19 cellular contexts compared by ENCODE assay signal in genomic region chr10:68950598-68950997, GRCh38. TPM values are rescaled to one million over a fixed set of nuclear protein-coding genes. Genes with fewer than 3 reads are reported as not detected.
A peak's percentile ranks its signal among the peaks of the same experiment; 100 is the strongest.
DNase-seq lines count a peak whose midpoint lies in the region; ATAC-seq, FAIRE-seq and TF ChIP-seq lines count a peak whose summit lies in the region.
"Had no signal": no experiment of that assay in that cellular context is flagged by ENCODE, and none has a peak within 500 bp of the region (broad histone marks: within the 10 kb centered on the region; RNA-seq: fewer than 3 reads in every experiment).

No MANE protein-coding gene starts in this region.

- H3K79me2 ChIP-seq in HepG2 (ENCODE audit: insufficient read depth, low read length) (peaks cover 6% of the 10 kb centered on the region), trophoblast cell (ENCODE audit: control insufficient read depth, insufficient read depth, low read length, poor library complexity) (no peaks in the 10 kb centered on the region)

- no peak for DNase-seq in HepG2 (ENCODE audit: low spot score)
- no peak for DNase-seq in right lobe of liver
- DNase-seq in trophoblast cell: no peak
- DNase-seq: AML-193; Caco-2; Calu3; CD4-positive, alpha-beta T cell; CD8-positive, alpha-beta T cell; DMS79 treated with DMSO at 0.1 percent for 48 hours; GF-D8 had no signal

- no TSS peak for BruUV-seq in HepG2 (replicated peaks; lab: Mats Ljungman, UMichigan)

- H3K4me2 ChIP-seq in HepG2 (ENCODE audit: low read depth, low read length) (no peak overlapping the region), trophoblast cell (ENCODE audit: low read length) (no peak overlapping the region)
- H3K4me2 ChIP-seq: A549; BLaER1 treated with 17β-estradiol and CSF1 and Interleukin-3, amounts not matched to agents 10 nM and 100 nM had no signal

- CTCF ChIA-PET in HepG2 (lab: Yijun Ruan, JAX; ENCODE audit: low intra/inter-chr PET ratio, low total read pairs): no interaction called here

- H4K20me1 ChIP-seq in HepG2 (ENCODE audit: insufficient read depth, low read length): no peaks in the 10 kb centered on the region
- H4K20me1 ChIP-seq: BLaER1 treated with 17β-estradiol and CSF1 and Interleukin-3, amounts not matched to agents 10 nM and 100 nM had no signal

- no peak overlapping the region for H2BK5ac ChIP-seq in trophoblast cell (ENCODE audit: low read depth, low read length, poor library complexity)

- POLR2A ChIA-PET in HepG2 (lab: Yijun Ruan, JAX): no interaction called here

- H3K27me3 ChIP-seq in HepG2 (ENCODE audit: control insufficient read depth in 1 of 2, insufficient read depth in 2 of 2, low read length in 2 of 2) (no peaks in the 10 kb centered on the region; a peak in 1 of 5 replicates), right lobe of liver (no peaks in the 10 kb centered on the region), trophoblast cell (ENCODE audit: insufficient read depth, low read length) (no peaks in the 10 kb centered on the region)
- H3K27me3 ChIP-seq: BLaER1 treated with 17β-estradiol and CSF1 and Interleukin-3, amounts not matched to agents 10 nM and 100 nM had no signal

- no peak overlapping the region for H4K91ac ChIP-seq in trophoblast cell (ENCODE audit: low read depth, low read length)

- H3K4me1 ChIP-seq in HepG2 (ENCODE audit: insufficient read depth, low read length) (peaks cover 6% of the 10 kb centered on the region), right lobe of liver (peaks cover 0 to 9% (median 4%) of the 10 kb centered on the region in 4 donors), trophoblast cell (ENCODE audit: control insufficient read depth in 1 of 2, insufficient read depth in 2 of 2, low read length in 2 of 2) (no peaks in the 10 kb centered on the region)
- H3K4me1 ChIP-seq: Caco-2 had no signal

- no peak overlapping the region for H3K4me3 ChIP-seq in HepG2 (replicated peaks in 1 of 3; ENCODE audit: insufficient read depth in 1 of 3, low read depth in 2 of 3, low read length in 3 of 3)
- H3K4me3 ChIP-seq in right lobe of liver: no peak overlapping the region
- no peak overlapping the region for H3K4me3 ChIP-seq in trophoblast cell (ENCODE audit: low read depth, low read length)
- H3K4me3 ChIP-seq: A549; BLaER1 treated with 17β-estradiol and CSF1 and Interleukin-3, amounts not matched to agents 10 nM and 100 nM had no signal

- peak overlapping the region; percentile 11 for H3K23ac ChIP-seq in trophoblast cell (ENCODE audit: low read length)

- H4K8ac ChIP-seq in trophoblast cell (ENCODE audit: low read depth, low read length): no peak overlapping the region

- no peaks in the 10 kb centered on the region for H3K9me3 ChIP-seq in HepG2 (ENCODE audit: low read length)
- H3K9me3 ChIP-seq in right lobe of liver: no peaks in the 10 kb centered on the region
- H3K9me3 ChIP-seq in trophoblast cell (ENCODE audit: insufficient read depth, low read depth, low read length): no peaks in the 10 kb centered on the region
- H3K9me3 ChIP-seq: A549; BLaER1 treated with 17β-estradiol and CSF1 and Interleukin-3, amounts not matched to agents 10 nM and 100 nM; Caco-2 had no signal

- TF ChIP-seq EP300 in HepG2 (IDR thresholded peaks at IDR 0.05; ENCODE audit: low read depth in 2 of 2, low read length in 2 of 2) (no peak), HepG2 (CRISPR knock-in tag; IDR thresholded peaks at IDR 0.05; ENCODE audit: borderline replicate concordance) (no peak)

- H3K9ac ChIP-seq in HepG2 (ENCODE audit: insufficient read depth, low read depth, low read length) (no peak overlapping the region), trophoblast cell (ENCODE audit: low read length) (no peak overlapping the region)
- H3K9ac ChIP-seq: BLaER1 treated with 17β-estradiol and CSF1 and Interleukin-3, amounts not matched to agents 10 nM and 100 nM had no signal

- intact Hi-C loops in HepG2 (cut with micrococcal nuclease; ENCODE audit: unreplicated experiment) (no loop called here), right lobe of liver (cut with DNase I) (no loop called here)

- H3K18ac ChIP-seq in trophoblast cell (ENCODE audit: low read length): no peak overlapping the region

- H3K4ac ChIP-seq in trophoblast cell (ENCODE audit: low read depth, low read length): no peak overlapping the region

- TF ChIP-seq POLR2A in HepG2 (IDR thresholded peaks at IDR 0.05; ENCODE audit: insufficient read depth in 1 of 2, low read depth in 2 of 2, low read length in 2 of 2) (no peak), right lobe of liver (IDR thresholded peaks at IDR 0.05) (no peak)

- TF ChIP-seq CTCF in HepG2 (CRISPR knock-in tag; IDR thresholded peaks at IDR 0.05) (no peak), right lobe of liver (IDR thresholded peaks at IDR 0.05) (no peak)

- no peak overlapping the region for H2AK5ac ChIP-seq in trophoblast cell (ENCODE audit: low read length)

- TF ChIP-seq RAD21 in HepG2 (CRISPR knock-in tag; IDR thresholded peaks at IDR 0.05): no peak

- H4K12ac ChIP-seq in trophoblast cell (ENCODE audit: low read depth, low read length): no peak overlapping the region

- H2BK120ac ChIP-seq in trophoblast cell (ENCODE audit: insufficient read depth, low read length, poor library complexity): no peak overlapping the region

- ATAC-seq in HepG2 (no peak), right lobe of liver (no peak), GM18519 (IDR thresholded peaks at IDR 0.05; ENCODE audit: low FRiP score, unreplicated experiment) (no peak), esophagus mucosa (no peak)
- ATAC-seq: A549; CD8-positive, alpha-beta T cell had no signal

- no peak overlapping the region for H2AFZ ChIP-seq in HepG2 (ENCODE audit: low read length)
- no peak overlapping the region for H2AFZ ChIP-seq in trophoblast cell (ENCODE audit: insufficient read depth, low read length, poor library complexity)

- H3K79me1 ChIP-seq in trophoblast cell (ENCODE audit: low read length): no peaks in the 10 kb centered on the region

- peaks cover 5 to 18% of the 10 kb centered on the region in 2 experiments for H3K36me3 ChIP-seq in HepG2 (replicated peaks in 1 of 2; ENCODE audit: control insufficient read depth in 1 of 2, insufficient read depth in 2 of 2, low read length in 2 of 2)
- peaks cover 0 to 31% (median 11%) of the 10 kb centered on the region in 4 donors for H3K36me3 ChIP-seq in right lobe of liver
- H3K36me3 ChIP-seq in trophoblast cell (ENCODE audit: control insufficient read depth in 1 of 2, insufficient read depth in 2 of 2, low read length in 2 of 2): peaks cover 16 to 20% of the 10 kb centered on the region in 2 experiments

- FAIRE-seq in HepG2 (lab: Jason Lieb, UNC): no peak
- FAIRE-seq: A549, D721Med, G401.6, GM12891 had no signal

- WGBS in HepG2 (ENCODE audit: low lambda C conversion rate): 95% methylated on average over 3 of the region's 3 CpGs
- WGBS in right lobe of liver (ENCODE audit: insufficient coverage, low coverage, low lambda C conversion rate, missing lambda C conversion rate): 94% methylated on average over 2 of the region's 3 CpGs
- WGBS in trophoblast cell (ENCODE audit: extremely low coverage, insufficient coverage, insufficient read length): no CpG with 5 or more reads among the region's 3 CpGs

- no peak overlapping the region for H3K14ac ChIP-seq in trophoblast cell (ENCODE audit: low read length)

- no peak overlapping the region for H2BK12ac ChIP-seq in trophoblast cell (ENCODE audit: low read length)

- in situ Hi-C loops in HepG2 (cut with HindIII; ENCODE audit: extremely low pct_ligation_motif_present, low pct_unique_long_range_greater_than_20kb): no loop called here

- H3K27ac ChIP-seq in HepG2 (ENCODE audit: extremely low read length, insufficient read depth, low read length): no peak overlapping the region
- H3K27ac ChIP-seq in right lobe of liver: no peak overlapping the region
- H3K27ac ChIP-seq in trophoblast cell (ENCODE audit: low read depth, low read length): no peak overlapping the region
- H3K27ac ChIP-seq: 22Rv1; A549; BLaER1 treated with 17β-estradiol and CSF1 and Interleukin-3, amounts not matched to agents 10 nM and 100 nM; C4-2B had no signal

RNA-seq across cellular contexts. Expression of gene DDX21, which starts 5.4 kb away (rescaled TPM):
- total RNA-seq in HepG2 (2016; rRNA removed; fragmentation: Illumina TruSeq; extraction: Trizol) (147 and 243 TPM in 2 replicates), right lobe of liver (10 to 100 TPM; 12.7 to 43.1 (median 29.1) TPM), esophagus mucosa (67.2 TPM)
- 18.5 and 21.4 TPM in 2 replicates for total RNA-seq in HepG2 (2016; cell fraction: cytosol; rRNA removed; fragmentation: Illumina TruSeq; extraction: Trizol; ENCODE audit: low read depth)
- total RNA-seq in HepG2 (2016; cell fraction: insoluble cytoplasmic fraction; rRNA removed; fragmentation: Illumina TruSeq; extraction: Trizol): 150 and 235 TPM in 2 replicates
- total RNA-seq in HepG2 (2016; cell fraction: membrane; rRNA removed; fragmentation: Illumina TruSeq; extraction: Trizol): 41.7 and 49.4 TPM in 2 replicates
- total RNA-seq in HepG2 (2016; cell fraction: nucleus; rRNA removed; fragmentation: Illumina TruSeq; extraction: Trizol): 84.4 and 87.8 TPM in 2 replicates
- 44.6 and 52.5 TPM in 2 replicates for polyA plus RNA-seq in HepG2 (2011; rRNA removed)
- 26.0 and 44.8 TPM in 2 replicates for polyA plus RNA-seq in HepG2 (2011; cell fraction: cytosol; rRNA removed)
- polyA plus RNA-seq in HepG2 (2011; cell fraction: nucleus; rRNA removed): 12.2 and 19.6 TPM in 2 replicates
- polyA plus RNA-seq in HepG2 (2012): 81.8 and 92.3 TPM in 2 replicates
- polyA plus RNA-seq in HepG2 (2016; cell fraction: cytosol; fragmentation: Illumina TruSeq; extraction: Trizol; ENCODE audit: low read depth): 3.2 and 3.7 TPM in 2 replicates
- polyA plus RNA-seq in HepG2 (2016; cell fraction: insoluble cytoplasmic fraction; fragmentation: Illumina TruSeq; extraction: Trizol; ENCODE audit: low read depth): 164 and 173 TPM in 2 replicates
- polyA plus RNA-seq in HepG2 (2016; cell fraction: membrane; fragmentation: Illumina TruSeq; extraction: Trizol; ENCODE audit: low read depth): 12.7 and 16.7 TPM in 2 replicates
- polyA plus RNA-seq in HepG2 (2016; cell fraction: nucleus; fragmentation: Illumina TruSeq; extraction: Trizol; ENCODE audit: insufficient read depth, low read depth): 79.6 and 82.3 TPM in 2 replicates
- polyA minus RNA-seq in HepG2 (2011; rRNA and poly(A)+ RNA removed; ENCODE audit: low replicate concordance): 27.9 and 56.7 TPM in 2 replicates
- 59.1 and 64.1 TPM in 2 replicates for polyA minus RNA-seq in HepG2 (2011; cell fraction: cytosol; rRNA and poly(A)+ RNA removed)
- polyA minus RNA-seq in HepG2 (2011; cell fraction: nucleus; rRNA and poly(A)+ RNA removed): 33.7 and 45.9 TPM in 2 replicates
- 117 and 122 TPM in 2 replicates for polyA plus RNA-seq in trophoblast cell (2013)

RNA-seq across cellular contexts. Expression of gene KIFBP, which starts 38.0 kb away (rescaled TPM):
- 21.9 and 29.9 TPM in 2 replicates for total RNA-seq in HepG2 (2016; rRNA removed; fragmentation: Illumina TruSeq; extraction: Trizol)
- total RNA-seq in HepG2 (2016; cell fraction: cytosol; rRNA removed; fragmentation: Illumina TruSeq; extraction: Trizol; ENCODE audit: low read depth): 2.1 and 3.2 TPM in 2 replicates
- total RNA-seq in HepG2 (2016; cell fraction: insoluble cytoplasmic fraction; rRNA removed; fragmentation: Illumina TruSeq; extraction: Trizol): 22.5 and 30.2 TPM in 2 replicates
- 5.7 and 6.6 TPM in 2 replicates for total RNA-seq in HepG2 (2016; cell fraction: membrane; rRNA removed; fragmentation: Illumina TruSeq; extraction: Trizol)
- 14.0 and 14.4 TPM in 2 replicates for total RNA-seq in HepG2 (2016; cell fraction: nucleus; rRNA removed; fragmentation: Illumina TruSeq; extraction: Trizol)
- 10.3 and 13.0 TPM in 2 replicates for polyA plus RNA-seq in HepG2 (2011; rRNA removed)
- polyA plus RNA-seq in HepG2 (2011; cell fraction: cytosol; rRNA removed): 6.1 and 10.0 TPM in 2 replicates
- 8.3 and 8.5 TPM in 2 replicates for polyA plus RNA-seq in HepG2 (2011; cell fraction: nucleus; rRNA removed)
- polyA plus RNA-seq in HepG2 (2012): 11.3 and 12.4 TPM in 2 replicates
- polyA plus RNA-seq in HepG2 (2016; cell fraction: cytosol; fragmentation: Illumina TruSeq; extraction: Trizol; ENCODE audit: low read depth): 1.2 and 1.3 TPM in 2 replicates
- polyA plus RNA-seq in HepG2 (2016; cell fraction: insoluble cytoplasmic fraction; fragmentation: Illumina TruSeq; extraction: Trizol; ENCODE audit: low read depth): 28.3 and 31.0 TPM in 2 replicates
- polyA plus RNA-seq in HepG2 (2016; cell fraction: membrane; fragmentation: Illumina TruSeq; extraction: Trizol; ENCODE audit: low read depth): 2.6 and 3.7 TPM in 2 replicates
- 18.9 and 22.7 TPM in 2 replicates for polyA plus RNA-seq in HepG2 (2016; cell fraction: nucleus; fragmentation: Illumina TruSeq; extraction: Trizol; ENCODE audit: insufficient read depth, low read depth)
- 4.7 and 10.6 TPM in 2 replicates for polyA minus RNA-seq in HepG2 (2011; rRNA and poly(A)+ RNA removed; ENCODE audit: low replicate concordance)
- 10.0 and 13.3 TPM in 2 replicates for polyA minus RNA-seq in HepG2 (2011; cell fraction: cytosol; rRNA and poly(A)+ RNA removed)
- polyA minus RNA-seq in HepG2 (2011; cell fraction: nucleus; rRNA and poly(A)+ RNA removed): 13.7 and 14.5 TPM in 2 replicates
- total RNA-seq in right lobe of liver: 10 to 100 TPM in 2 of 6 experiments, 1 to 10 TPM in 4; 6.6 to 11.8 (median 9.0) TPM
- polyA plus RNA-seq in trophoblast cell (2013): 17.9 and 18.2 TPM in 2 replicates
- total RNA-seq in esophagus mucosa: 11.1 TPM

RNA-seq across cellular contexts. Expression of gene DDX50, which starts 49.5 kb away (rescaled TPM):
- total RNA-seq in HepG2 (2016; rRNA removed; fragmentation: Illumina TruSeq; extraction: Trizol) (38.2 and 56.3 TPM in 2 replicates), right lobe of liver (10 to 100 TPM in 4 of 6 experiments, 1 to 10 TPM in 2; 7.4 to 12.4 (median 11.2) TPM), esophagus mucosa (25.2 TPM)
- total RNA-seq in HepG2 (2016; cell fraction: cytosol; rRNA removed; fragmentation: Illumina TruSeq; extraction: Trizol; ENCODE audit: low read depth): 16.6 and 20.4 TPM in 2 replicates
- 37.0 and 56.8 TPM in 2 replicates for total RNA-seq in HepG2 (2016; cell fraction: insoluble cytoplasmic fraction; rRNA removed; fragmentation: Illumina TruSeq; extraction: Trizol)
- total RNA-seq in HepG2 (2016; cell fraction: membrane; rRNA removed; fragmentation: Illumina TruSeq; extraction: Trizol): 24.5 and 27.0 TPM in 2 replicates
- total RNA-seq in HepG2 (2016; cell fraction: nucleus; rRNA removed; fragmentation: Illumina TruSeq; extraction: Trizol): 22.3 and 24.6 TPM in 2 replicates
- polyA plus RNA-seq in HepG2 (2011; rRNA removed): 15.6 and 19.0 TPM in 2 replicates
- polyA plus RNA-seq in HepG2 (2011; cell fraction: cytosol; rRNA removed): 12.3 and 16.8 TPM in 2 replicates
- polyA plus RNA-seq in HepG2 (2011; cell fraction: nucleus; rRNA removed): 4.8 and 6.0 TPM in 2 replicates
- polyA plus RNA-seq in HepG2 (2012): 20.8 and 24.9 TPM in 2 replicates
- polyA plus RNA-seq in HepG2 (2016; cell fraction: cytosol; fragmentation: Illumina TruSeq; extraction: Trizol; ENCODE audit: low read depth): 6.2 and 7.1 TPM in 2 replicates
- polyA plus RNA-seq in HepG2 (2016; cell fraction: insoluble cytoplasmic fraction; fragmentation: Illumina TruSeq; extraction: Trizol; ENCODE audit: low read depth): 36.2 and 40.9 TPM in 2 replicates
- polyA plus RNA-seq in HepG2 (2016; cell fraction: membrane; fragmentation: Illumina TruSeq; extraction: Trizol; ENCODE audit: low read depth): 11.5 and 13.8 TPM in 2 replicates
- polyA plus RNA-seq in HepG2 (2016; cell fraction: nucleus; fragmentation: Illumina TruSeq; extraction: Trizol; ENCODE audit: insufficient read depth, low read depth): 18.0 and 19.8 TPM in 2 replicates
- polyA minus RNA-seq in HepG2 (2011; rRNA and poly(A)+ RNA removed; ENCODE audit: low replicate concordance): 10.3 and 11.2 TPM in 2 replicates
- 14.9 and 18.9 TPM in 2 replicates for polyA minus RNA-seq in HepG2 (2011; cell fraction: cytosol; rRNA and poly(A)+ RNA removed)
- 13.7 and 14.5 TPM in 2 replicates for polyA minus RNA-seq in HepG2 (2011; cell fraction: nucleus; rRNA and poly(A)+ RNA removed)
- polyA plus RNA-seq in trophoblast cell (2013): 31.1 and 31.4 TPM in 2 replicates
